In the genomic region with DNA sequence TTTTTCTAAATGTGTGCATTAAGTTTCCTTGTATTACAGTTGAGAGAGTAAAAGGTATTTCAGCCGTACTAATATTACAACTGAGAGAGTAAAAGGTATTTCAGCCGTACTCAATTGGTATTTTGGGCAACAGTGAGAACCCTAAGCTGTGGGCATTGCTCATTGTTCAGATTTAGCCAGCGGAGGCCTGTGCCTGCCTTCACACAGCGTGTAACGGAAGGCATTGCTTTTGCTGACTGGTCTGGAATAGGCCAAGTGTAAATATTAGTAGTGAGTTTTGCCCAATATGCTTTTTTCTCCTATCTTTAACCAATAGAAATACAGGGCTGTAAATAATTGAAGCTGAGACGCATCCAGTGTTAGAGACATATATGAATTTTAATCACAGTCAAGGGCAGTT, we compare ENCODE assay signal across 13 cellular contexts.
A peak's percentile ranks its signal among the peaks of the same experiment; 100 is the strongest.
DNase-seq lines count a peak whose midpoint lies in the region; ATAC-seq and TF ChIP-seq lines count a peak whose summit lies in the region.
"Had no signal": no experiment of that assay in that cellular context is flagged by ENCODE, and none has a peak within 500 bp of the region (broad histone marks: within the 10 kb centered on the region; RNA-seq: fewer than 3 reads in every experiment).

No MANE protein-coding gene starts in this region.

- no peaks in the 10 kb centered on the region for H3K9me3 Mint-ChIP-seq in activated naive CD8-positive, alpha-beta T cell treated with anti-CD3 and anti-CD28 coated beads, Interleukin-2, amount 50 U/mL, for 24 hours
- H3K9me3 Mint-ChIP-seq in natural killer cell treated with Interleukin-12 subunit alpha and Interleukin-12 subunit beta and Interleukin-15 and Interleukin-18, amount 100 ng/mL, for 72 hours = no peaks in the 10 kb centered on the region

- peaks cover 29% of the 10 kb centered on the region for H3K79me1 ChIP-seq in mesenchymal stem cell (replicated peaks; ENCODE audit: low read length, poor library complexity, severe bottlenecking)

- H3K36me3 Mint-ChIP-seq in activated naive CD8-positive, alpha-beta T cell treated with anti-CD3 and anti-CD28 coated beads, Interleukin-2, amount 50 U/mL, for 24 hours (ENCODE audit: low read depth) = no peaks in the 10 kb centered on the region
- H3K36me3 Mint-ChIP-seq in natural killer cell treated with Interleukin-12 subunit alpha and Interleukin-12 subunit beta and Interleukin-15 and Interleukin-18, amount 100 ng/mL, for 72 hours = no peaks in the 10 kb centered on the region

- peak overlapping the region; percentile 80 for H3K4me3 Mint-ChIP-seq in activated naive CD8-positive, alpha-beta T cell treated with anti-CD3 and anti-CD28 coated beads, Interleukin-2, amount 50 U/mL, for 24 hours
- peak overlapping the region; percentile 79 for H3K4me3 Mint-ChIP-seq in natural killer cell treated with Interleukin-12 subunit alpha and Interleukin-12 subunit beta and Interleukin-15 and Interleukin-18, amount 100 ng/mL, for 72 hours

- peak overlapping the region; percentile 68 to 87 (median 83) for H3K4me2 ChIP-seq in BLaER1 treated with 17β-estradiol and CSF1 and Interleukin-3, amounts not matched to agents 10 nM and 100 nM
- H3K4me2 ChIP-seq in mesenchymal stem cell (ENCODE audit: low read length, poor library complexity, severe bottlenecking) = no peak overlapping the region
- H3K4me2 ChIP-seq: SK-N-SH had no signal

- no peak overlapping the region for H4K8ac ChIP-seq in mesenchymal stem cell (ENCODE audit: low read length)

- no peak overlapping the region for H4K91ac ChIP-seq in mesenchymal stem cell (ENCODE audit: low read length)

- no peak overlapping the region for H3K18ac ChIP-seq in mesenchymal stem cell (ENCODE audit: low read depth in 1 of 2, low read length in 2 of 2)

- no peak overlapping the region for H2AK5ac ChIP-seq in mesenchymal stem cell (ENCODE audit: low read length, severe bottlenecking)

- peak overlapping the region; percentile 91 for H3K27ac Mint-ChIP-seq in activated naive CD8-positive, alpha-beta T cell treated with anti-CD3 and anti-CD28 coated beads, Interleukin-2, amount 50 U/mL, for 24 hours
- peak overlapping the region; percentile 88 to 94 for H3K27ac Mint-ChIP-seq in natural killer cell treated with Interleukin-12 subunit alpha and Interleukin-12 subunit beta and Interleukin-15 and Interleukin-18, amount 100 ng/mL, for 72 hours

- no peak overlapping the region for H2BK15ac ChIP-seq in mesenchymal stem cell (ENCODE audit: low read depth, poor library complexity, severe bottlenecking)

- H3K27ac ChIP-seq in BLaER1 treated with 17β-estradiol and CSF1 and Interleukin-3, amounts not matched to agents 10 nM and 100 nM = peak overlapping the region in 3 of 11 experiments; percentile 3 to 32 (median 24); a peak in 4 of 22 replicates
- H3K27ac ChIP-seq in uterus = no peak overlapping the region
- H3K27ac ChIP-seq in mesenchymal stem cell (ENCODE audit: low read length, poor library complexity, severe bottlenecking) = no peak overlapping the region

- H3K23ac ChIP-seq in mesenchymal stem cell (ENCODE audit: low read length in 2 of 2) = no peak overlapping the region

- peaks cover 95% of the 10 kb centered on the region for H3K4me1 Mint-ChIP-seq in activated naive CD8-positive, alpha-beta T cell treated with anti-CD3 and anti-CD28 coated beads, Interleukin-2, amount 50 U/mL, for 24 hours
- peaks cover 78 to 90% of the 10 kb centered on the region in 2 donors for H3K4me1 Mint-ChIP-seq in natural killer cell treated with Interleukin-12 subunit alpha and Interleukin-12 subunit beta and Interleukin-15 and Interleukin-18, amount 100 ng/mL, for 72 hours (ENCODE audit: low read depth in 2 of 2)

- H3K4ac ChIP-seq in mesenchymal stem cell (ENCODE audit: low read depth in 1 of 2, low read length in 2 of 2) = no peak overlapping the region

- no peaks in the 10 kb centered on the region for H3K27me3 Mint-ChIP-seq in activated naive CD8-positive, alpha-beta T cell treated with anti-CD3 and anti-CD28 coated beads, Interleukin-2, amount 50 U/mL, for 24 hours
- no peaks in the 10 kb centered on the region for H3K27me3 Mint-ChIP-seq in natural killer cell treated with Interleukin-12 subunit alpha and Interleukin-12 subunit beta and Interleukin-15 and Interleukin-18, amount 100 ng/mL, for 72 hours

- no peaks in the 10 kb centered on the region for H3K9me3 ChIP-seq in BLaER1 treated with 17β-estradiol and CSF1 and Interleukin-3, amounts not matched to agents 10 nM and 100 nM (replicated peaks in 1 of 11)
- H3K9me3 ChIP-seq in uterus (no peaks in the 10 kb centered on the region), mesenchymal stem cell (ENCODE audit: control insufficient read depth, low read length) (no peaks in the 10 kb centered on the region)
- H3K9me3 ChIP-seq: esophagus muscularis mucosa, SK-N-SH had no signal

- no peak overlapping the region for H3K4me3 ChIP-seq in BLaER1 treated with 17β-estradiol and CSF1 and Interleukin-3, amounts not matched to agents 10 nM and 100 nM
- no peak overlapping the region for H3K4me3 ChIP-seq in uterus
- H3K4me3 ChIP-seq in mesenchymal stem cell (ENCODE audit: insufficient read depth in 1 of 2, low read depth in 1 of 2, low read length in 2 of 2) = no peak overlapping the region
- H3K4me3 ChIP-seq: esophagus muscularis mucosa had no signal

- no peak overlapping the region for H2AFZ ChIP-seq in mesenchymal stem cell (ENCODE audit: low read depth, low read length)

- no peaks in the 10 kb centered on the region for H3K27me3 ChIP-seq in BLaER1 treated with 17β-estradiol and CSF1 and Interleukin-3, amounts not matched to agents 10 nM and 100 nM
- H3K27me3 ChIP-seq in uterus (no peaks in the 10 kb centered on the region), mesenchymal stem cell (ENCODE audit: control insufficient read depth in 1 of 2, insufficient read depth in 1 of 2, low read length in 2 of 2) (peaks cover 0 to 19% of the 10 kb centered on the region in 2 experiments)
- H3K27me3 ChIP-seq: esophagus muscularis mucosa had no signal

- no peaks in the 10 kb centered on the region for H4K20me1 ChIP-seq in BLaER1 treated with 17β-estradiol and CSF1 and Interleukin-3, amounts not matched to agents 10 nM and 100 nM

- H2BK5ac ChIP-seq in mesenchymal stem cell (ENCODE audit: low read depth, low read length, poor library complexity, severe bottlenecking) = no peak overlapping the region

- H3K14ac ChIP-seq in mesenchymal stem cell (ENCODE audit: low read length in 2 of 2) = no peak overlapping the region

- H3K4me1 ChIP-seq in BLaER1 treated with 17β-estradiol and CSF1 and Interleukin-3, amounts not matched to agents 10 nM and 100 nM = peaks cover 68 to 78% (median 75%) of the 10 kb centered on the region in 10 experiments
- H3K4me1 ChIP-seq in uterus (no peaks in the 10 kb centered on the region), mesenchymal stem cell (ENCODE audit: control insufficient read depth, insufficient read depth, low read depth, low read length) (peaks cover 6% of the 10 kb centered on the region)

- DNase-seq in activated naive CD8-positive, alpha-beta T cell treated with anti-CD3 and anti-CD28 coated beads, Interleukin-2, amount 50 U/mL, for 24 hours = no peak
- no peak for DNase-seq in natural killer cell treated with Interleukin-12 subunit alpha and Interleukin-12 subunit beta and Interleukin-15 and Interleukin-18, amount 100 ng/mL, for 72 hours (ENCODE audit: low spot score)
- DNase-seq in uterus = no peak
- no peak for DNase-seq in Ammon's horn (ENCODE audit: low spot score)
- no peak for DNase-seq in mesenchymal stem cell
- DNase-seq in globus pallidus (ENCODE audit: low spot score) = no peak
- DNase-seq: activated naive CD4-positive, alpha-beta T cell treated with anti-CD3 and anti-CD28 coated beads, Interleukin-2, amount 50 U/mL, for 16 hours; NCI-H2171 treated with DMSO at 0.1 percent for 48 hours; SK-N-SH had no signal

- intact Hi-C loops in uterus (cut with DNase I; ENCODE audit: low total_unique reads) = no loop called here

- ATAC-seq in GM21423 (IDR thresholded peaks at IDR 0.05; ENCODE audit: unreplicated experiment) = peak; percentile 2
- no peak for ATAC-seq in activated naive CD8-positive, alpha-beta T cell treated with anti-CD3 and anti-CD28 coated beads, Interleukin-2, amount 50 U/mL, for 24 hours
- peak in 1 of 2 donors; percentile 41 for ATAC-seq in natural killer cell treated with Interleukin-12 subunit alpha and Interleukin-12 subunit beta and Interleukin-15 and Interleukin-18, amount 100 ng/mL, for 72 hours
- ATAC-seq: activated CD4-positive, CD25-positive, alpha-beta regulatory T cell treated with anti-CD3 and anti-CD28 coated beads, Interleukin-2, amount 50 U/mL, for 24 hours had no signal

- H3K9ac ChIP-seq in BLaER1 treated with 17β-estradiol and CSF1 and Interleukin-3, amounts not matched to agents 10 nM and 100 nM = peak overlapping the region in 2 of 11 experiments; percentile 3 to 9; a peak in 2 of 22 replicates
- H3K9ac ChIP-seq in mesenchymal stem cell (ENCODE audit: low read length) = no peak overlapping the region
- H3K9ac ChIP-seq: SK-N-SH had no signal

- H2BK12ac ChIP-seq in mesenchymal stem cell (ENCODE audit: low read length in 2 of 2) = no peak overlapping the region

- no peak for TF ChIP-seq POLR2A in uterus (IDR thresholded peaks at IDR 0.05)

- no peak overlapping the region for H2BK120ac ChIP-seq in mesenchymal stem cell (ENCODE audit: low read depth, low read length)

- no peak for TF ChIP-seq CTCF in uterus (IDR thresholded peaks at IDR 0.05)

- no peaks in the 10 kb centered on the region for H3K36me3 ChIP-seq in BLaER1 treated with 17β-estradiol and CSF1 and Interleukin-3, amounts not matched to agents 10 nM and 100 nM
- H3K36me3 ChIP-seq in uterus (no peaks in the 10 kb centered on the region), mesenchymal stem cell (ENCODE audit: control insufficient read depth in 1 of 2, insufficient read depth in 2 of 2, low read depth in 1 of 2, low read length in 2 of 2) (no peaks in the 10 kb centered on the region)
- H3K36me3 ChIP-seq: esophagus muscularis mucosa had no signal

- 87% methylated on average over 4 of the region's 6 CpGs for WGBS in mesenchymal stem cell
